Comparison of ENCODE assay signal across 8 cellular contexts in genomic region chr1:148868924-148869534, GRCh38. TPM values are rescaled to one million over a fixed set of nuclear protein-coding genes. Genes with fewer than 3 reads are reported as not detected.
A peak's percentile ranks its signal among the peaks of the same experiment; 100 is the strongest.
DNase-seq lines count a peak whose midpoint lies in the region; ATAC-seq and TF ChIP-seq lines count a peak whose summit lies in the region.
"Not testable (repeated sequence)": the region's sequence is repeated elsewhere in the genome, so short reads cannot be mapped to it uniquely, and the experiment has no call there.

No MANE protein-coding gene starts in this region.

- H3K4me3 Mint-ChIP-seq in activated CD8-positive, alpha-beta T cell treated with anti-CD3 and anti-CD28 coated beads for 36 hours; activated T-cell treated with anti-CD3 and anti-CD28 coated beads, Interleukin-2, amount 50 U/mL, for 72 hours; activated naive CD8-positive, alpha-beta T cell treated with anti-CD3 and anti-CD28 coated beads, Interleukin-2, amount 50 U/mL, for 24 hours; stimulated activated effector memory CD8-positive, alpha-beta T cell treated with anti-CD3 and anti-CD28 coated beads, Interleukin-12 subunit alpha, Interleukin-12 subunit beta, amount 100 ng/mL, for 72 hours: not testable (repeated sequence)

- H3K4me3 ChIP-seq in HCT116 (replicated peaks in 1 of 2; ENCODE audit: low read depth in 1 of 2, low read length in 2 of 2); RWPE2 (ENCODE audit: severe bottlenecking): not testable (repeated sequence)

- POLR2A ChIA-PET in HCT116 (lab: Charles Lee); activated CD8-positive, alpha-beta T cell treated with anti-CD3 and anti-CD28 coated beads for 36 hours (lab: Charles Lee): not testable (repeated sequence)

- intact Hi-C loops in HCT116 (cut with micrococcal nuclease); activated CD8-positive, alpha-beta T cell treated with anti-CD3 and anti-CD28 coated beads for 36 hours (cut with micrococcal nuclease); Right ventricle myocardium inferior (cut with DNase I); left ventricle myocardium superior (cut with micrococcal nuclease): not testable (repeated sequence)

- 0 out of 2 replicates have a peak, but pooled peaks have one; percentile 11 for ATAC-seq in HCT116
- peak; percentile 88 for ATAC-seq in RWPE2 (ENCODE audit: low read depth)
- ATAC-seq in activated CD8-positive, alpha-beta T cell treated with anti-CD3 and anti-CD28 coated beads for 36 hours, result peak; percentile 79
- ATAC-seq in activated T-cell treated with anti-CD3 and anti-CD28 coated beads, Interleukin-2, amount 50 U/mL, for 72 hours (replicated peaks in 1 of 2), result peak; percentile 99
- ATAC-seq in activated naive CD8-positive, alpha-beta T cell treated with anti-CD3 and anti-CD28 coated beads, Interleukin-2, amount 50 U/mL, for 24 hours, result peak; percentile 72
- peak; percentile 13 for ATAC-seq in Right ventricle myocardium inferior
- peak; percentile 25 for ATAC-seq in left ventricle myocardium superior
- peak; percentile 94 for ATAC-seq in stimulated activated effector memory CD8-positive, alpha-beta T cell treated with anti-CD3 and anti-CD28 coated beads, Interleukin-12 subunit alpha, Interleukin-12 subunit beta, amount 100 ng/mL, for 72 hours

- not testable (repeated sequence) for H3K27ac ChIP-seq in HCT116 (ENCODE audit: low read depth, low read length); RWPE2 (ENCODE audit: poor library complexity, severe bottlenecking)

- H3K27me3 Mint-ChIP-seq in activated CD8-positive, alpha-beta T cell treated with anti-CD3 and anti-CD28 coated beads for 36 hours; activated T-cell treated with anti-CD3 and anti-CD28 coated beads, Interleukin-2, amount 50 U/mL, for 72 hours (ENCODE audit: low read depth); activated naive CD8-positive, alpha-beta T cell treated with anti-CD3 and anti-CD28 coated beads, Interleukin-2, amount 50 U/mL, for 24 hours: not testable (repeated sequence)

- not testable (repeated sequence) for H3K4me2 ChIP-seq in HCT116 (ENCODE audit: low read length)

- not testable (repeated sequence) for H4K20me1 ChIP-seq in HCT116 (ENCODE audit: insufficient read depth)

- not testable (repeated sequence) for H2AFZ ChIP-seq in HCT116 (ENCODE audit: low read depth, low read length, poor library complexity, severe bottlenecking)

- H3K9me3 ChIP-seq in HCT116 (ENCODE audit: control insufficient read depth in 1 of 2, insufficient read depth in 1 of 2, low read depth in 1 of 2, low read length in 2 of 2); RWPE2 (ENCODE audit: severe bottlenecking): not testable (repeated sequence)

- not testable (repeated sequence) for H3K79me2 ChIP-seq in HCT116 (ENCODE audit: insufficient read depth, low read length)

- DNase-seq in HCT116 (ENCODE audit: low read depth, low spot score); RWPE2 (ENCODE audit: low spot score); activated CD8-positive, alpha-beta T cell treated with anti-CD3 and anti-CD28 coated beads for 36 hours; activated T-cell treated with anti-CD3 and anti-CD28 coated beads, Interleukin-2, amount 50 U/mL, for 72 hours; activated naive CD8-positive, alpha-beta T cell treated with anti-CD3 and anti-CD28 coated beads, Interleukin-2, amount 50 U/mL, for 24 hours; Right ventricle myocardium inferior (ENCODE audit: missing footprints); left ventricle myocardium superior; stimulated activated effector memory CD8-positive, alpha-beta T cell treated with anti-CD3 and anti-CD28 coated beads, Interleukin-12 subunit alpha, Interleukin-12 subunit beta, amount 100 ng/mL, for 72 hours (ENCODE audit: low spot score in 2 of 2): not testable (repeated sequence)

- not testable (repeated sequence) for H3K4me1 ChIP-seq in HCT116 (ENCODE audit: control insufficient read depth in 1 of 2, insufficient read depth in 2 of 2, low read length in 2 of 2); RWPE2 (ENCODE audit: insufficient read depth, poor library complexity, severe bottlenecking)

- RAD21 ChIA-PET in HCT116 (lab: Charles Lee; ENCODE audit: low non-redundant PET in 1 of 2, low total read pairs in 2 of 2, uncharacterized antibody in 2 of 2, unreplicated experiment in 2 of 2), result not testable (repeated sequence)

- TF ChIP-seq CTCF in HCT116 (IDR thresholded peaks at IDR 0.05 in 2 of 3, conservative IDR thresholded peaks at IDR 0.05 in 1 of 3; ENCODE audit: borderline replicate concordance in 1 of 3, insufficient read depth in 1 of 3, low read depth in 2 of 3, low read length in 2 of 3); RWPE2 (IDR thresholded peaks at IDR 0.05; ENCODE audit: poor library complexity, severe bottlenecking); activated CD8-positive, alpha-beta T cell treated with anti-CD3 and anti-CD28 coated beads for 36 hours (IDR thresholded peaks at IDR 0.05): not testable (repeated sequence)

- not testable (repeated sequence) for BruUV-seq in HCT116 (replicated peaks; lab: Mats Ljungman, UMichigan)

- not testable (repeated sequence) for H3K27me3 ChIP-seq in HCT116 (ENCODE audit: insufficient read depth, low read length); RWPE2 (ENCODE audit: insufficient read depth, poor library complexity, severe bottlenecking)

- H3K4me1 Mint-ChIP-seq in activated CD8-positive, alpha-beta T cell treated with anti-CD3 and anti-CD28 coated beads for 36 hours (ENCODE audit: low read depth); activated T-cell treated with anti-CD3 and anti-CD28 coated beads, Interleukin-2, amount 50 U/mL, for 72 hours (ENCODE audit: low read depth); activated naive CD8-positive, alpha-beta T cell treated with anti-CD3 and anti-CD28 coated beads, Interleukin-2, amount 50 U/mL, for 24 hours; stimulated activated effector memory CD8-positive, alpha-beta T cell treated with anti-CD3 and anti-CD28 coated beads, Interleukin-12 subunit alpha, Interleukin-12 subunit beta, amount 100 ng/mL, for 72 hours: not testable (repeated sequence)

- not testable (repeated sequence) for TF ChIP-seq POLR2A in HCT116 (IDR thresholded peaks at IDR 0.05; ENCODE audit: borderline replicate concordance, extremely low read depth, insufficient read depth, insufficient read length)

- H3K9me3 Mint-ChIP-seq in activated CD8-positive, alpha-beta T cell treated with anti-CD3 and anti-CD28 coated beads for 36 hours; activated T-cell treated with anti-CD3 and anti-CD28 coated beads, Interleukin-2, amount 50 U/mL, for 72 hours; activated naive CD8-positive, alpha-beta T cell treated with anti-CD3 and anti-CD28 coated beads, Interleukin-2, amount 50 U/mL, for 24 hours; stimulated activated effector memory CD8-positive, alpha-beta T cell treated with anti-CD3 and anti-CD28 coated beads, Interleukin-12 subunit alpha, Interleukin-12 subunit beta, amount 100 ng/mL, for 72 hours: not testable (repeated sequence)

- not testable (repeated sequence) for TF ChIP-seq RAD21 in HCT116 (IDR thresholded peaks at IDR 0.05; ENCODE audit: low read depth)

- not testable (repeated sequence) for H3K36me3 ChIP-seq in HCT116 (ENCODE audit: control insufficient read depth in 1 of 2, insufficient read depth in 2 of 2, low read length in 2 of 2); RWPE2 (ENCODE audit: low read depth)

- H3K27ac Mint-ChIP-seq in activated CD8-positive, alpha-beta T cell treated with anti-CD3 and anti-CD28 coated beads for 36 hours; activated T-cell treated with anti-CD3 and anti-CD28 coated beads, Interleukin-2, amount 50 U/mL, for 72 hours; activated naive CD8-positive, alpha-beta T cell treated with anti-CD3 and anti-CD28 coated beads, Interleukin-2, amount 50 U/mL, for 24 hours; stimulated activated effector memory CD8-positive, alpha-beta T cell treated with anti-CD3 and anti-CD28 coated beads, Interleukin-12 subunit alpha, Interleukin-12 subunit beta, amount 100 ng/mL, for 72 hours: not testable (repeated sequence)

- CTCF ChIA-PET in HCT116 (lab: Charles Lee); activated CD8-positive, alpha-beta T cell treated with anti-CD3 and anti-CD28 coated beads for 36 hours (lab: Charles Lee): not testable (repeated sequence)

- H3K36me3 Mint-ChIP-seq in activated CD8-positive, alpha-beta T cell treated with anti-CD3 and anti-CD28 coated beads for 36 hours (ENCODE audit: low read depth); activated T-cell treated with anti-CD3 and anti-CD28 coated beads, Interleukin-2, amount 50 U/mL, for 72 hours (ENCODE audit: insufficient read depth in 2 of 2); activated naive CD8-positive, alpha-beta T cell treated with anti-CD3 and anti-CD28 coated beads, Interleukin-2, amount 50 U/mL, for 24 hours (ENCODE audit: low read depth); stimulated activated effector memory CD8-positive, alpha-beta T cell treated with anti-CD3 and anti-CD28 coated beads, Interleukin-12 subunit alpha, Interleukin-12 subunit beta, amount 100 ng/mL, for 72 hours: not testable (repeated sequence)

- not testable (repeated sequence) for H3K9me2 ChIP-seq in HCT116 (ENCODE audit: insufficient read depth)

- H3K9ac ChIP-seq in HCT116 (ENCODE audit: low read length), result not testable (repeated sequence)

RNA-seq across cellular contexts. Expression of gene PDE4DIP, which starts 24.8 kb away (rescaled TPM):
- 16.3 TPM for total RNA-seq in HCT116 (2021; ENCODE audit: unreplicated experiment)
- 8.3 and 8.7 TPM in 2 replicates for polyA plus RNA-seq in HCT116 (2012)
- total RNA-seq in activated CD8-positive, alpha-beta T cell treated with anti-CD3 and anti-CD28 coated beads for 36 hours, result 10 to 100 TPM; 19.6 to 19.8 TPM
- total RNA-seq in activated T-cell treated with anti-CD3 and anti-CD28 coated beads, Interleukin-2, amount 50 U/mL, for 72 hours, result 10 to 100 TPM; 55.7 to 63.8 TPM
- 1,846 TPM for total RNA-seq in Right ventricle myocardium inferior
- 1,838 TPM for total RNA-seq in left ventricle myocardium superior

Comparison
In these comparisons a context has a peak if more than half of its experiments do, and no peak if none do; other contexts are left out.
1. ATAC-seq: peak in every context shown above with its lines; median percentile 99 in activated T-cell treated with anti-CD3 and anti-CD28 coated beads, Interleukin-2, amount 50 U/mL, for 72 hours; 94 in stimulated activated effector memory CD8-positive, alpha-beta T cell treated with anti-CD3 and anti-CD28 coated beads, Interleukin-12 subunit alpha, Interleukin-12 subunit beta, amount 100 ng/mL, for 72 hours; 88 in RWPE2; 79 in activated CD8-positive, alpha-beta T cell treated with anti-CD3 and anti-CD28 coated beads for 36 hours; 72 in activated naive CD8-positive, alpha-beta T cell treated with anti-CD3 and anti-CD28 coated beads, Interleukin-2, amount 50 U/mL, for 24 hours; 25 in left ventricle myocardium superior; 13 in Right ventricle myocardium inferior; 11 in HCT116.
2. RNA of gene PDE4DIP, which starts 24.8 kb away (total RNA-seq): 1,846 TPM in Right ventricle myocardium inferior (single experiment) and 1,838 TPM in left ventricle myocardium superior (single experiment); 55.7 to 63.8 TPM in activated T-cell treated with anti-CD3 and anti-CD28 coated beads, Interleukin-2, amount 50 U/mL, for 72 hours, 19.6 to 19.8 TPM in activated CD8-positive, alpha-beta T cell treated with anti-CD3 and anti-CD28 coated beads for 36 hours and 16.3 TPM in HCT116 (single experiment); every median in the first group is over 10 times any median in the second.